ENCODE assay signal across 26 cellular contexts in genomic region chr4:108681321-108681809, GRCh38.
"Had no signal": no experiment of that assay in that cellular context is flagged by ENCODE, and none has a peak within 500 bp of the region (broad histone marks: within the 10 kb centered on the region; RNA-seq: fewer than 3 reads in every experiment).

No MANE protein-coding gene starts in this region.

- H3K4me3 ChIP-seq: adrenal gland, Peyer's patch, SJSA1 had no signal

- DNase-seq: activated CD4-positive, alpha-beta memory T cell treated with anti-CD3 and anti-CD28 coated beads, Interleukin-2, amount 10 ng/mL, durations not matched to agents 7 days and 5 days; activated CD4-positive, alpha-beta T cell treated with anti-CD3 and anti-CD28 coated beads for 36 hours; activated CD4-positive, alpha-beta T cell treated with anti-CD3 and anti-CD28 coated beads, Interleukin-2, amount 50 U/mL, for 1 hour; activated gamma-delta T cell treated with Interleukin-2 at 50 U/mL for 16 hours; activated naive CD4-positive, alpha-beta T cell treated with anti-CD3 and anti-CD28 coated beads, Interleukin-2, amount 10 ng/mL, durations not matched to agents 7 days and 5 days; activated naive CD8-positive, alpha-beta T cell treated with anti-CD3 and anti-CD28 coated beads, Interleukin-2, amount 10 ng/mL, durations not matched to agents 7 days and 5 days; activated T-cell treated with anti-CD3 and anti-CD28 coated beads for 4 hours; activated T-cell treated with anti-CD3 and anti-CD28 coated beads, Interleukin-2, amount 50 U/mL, for 72 hours; adrenal gland; anterior cingulate cortex; cerebellar nuclear complex; MM.1S; NCI-H1105; NCI-H1436; NCI-H187; NCI-H2081; NCI-H446; NCI-H524; Peyer's patch; Right ventricle myocardium superior; SW 1271; T1000; WERI-Rb-1 had no signal

- H3K36me3 ChIP-seq: adrenal gland, Peyer's patch, WERI-Rb-1 had no signal

- ATAC-seq: activated CD4-positive, alpha-beta T cell treated with anti-CD3 and anti-CD28 coated beads for 36 hours; activated T-cell treated with anti-CD3 and anti-CD28 coated beads, Interleukin-2, amount 50 U/mL, for 72 hours; SK-N-SH treated with all-trans-retinoic acid at 6 μM for 48 hours had no signal

- H3K4me1 ChIP-seq: adrenal gland, Peyer's patch, SJSA1 had no signal

- H3K9me3 ChIP-seq: adrenal gland, Peyer's patch, SJSA1 had no signal

- H3K27ac ChIP-seq: adrenal gland, Peyer's patch, RWPE1, SJSA1, WERI-Rb-1 had no signal

- H3K27me3 ChIP-seq: adrenal gland, Peyer's patch, SJSA1 had no signal
